15 cellular contexts compared by ENCODE assay signal in genomic region chr10:46020344-46020656, GRCh38. TPM values are rescaled to one million over a fixed set of nuclear protein-coding genes. Genes with fewer than 3 reads are reported as not detected.
DNase-seq lines count a peak whose midpoint lies in the region; ATAC-seq and TF ChIP-seq lines count a peak whose summit lies in the region.
"Had no signal": no experiment of that assay in that cellular context is flagged by ENCODE, and none has a peak within 500 bp of the region (broad histone marks: within the 10 kb centered on the region; RNA-seq: fewer than 3 reads in every experiment).

No MANE protein-coding gene starts in this region.

- H3K27me3 Mint-ChIP-seq in CD4-positive, alpha-beta T cell, result no peaks in the 10 kb centered on the region
- H3K27me3 Mint-ChIP-seq: activated CD8-positive, alpha-beta memory T cell treated with anti-CD3 and anti-CD28 coated beads, Interleukin-2, amount 10 ng/mL, durations not matched to agents 7 days and 5 days had no signal

- peak overlapping the region; percentile 32 for H3K4me3 Mint-ChIP-seq in CD4-positive, alpha-beta T cell
- H3K4me3 Mint-ChIP-seq: activated CD8-positive, alpha-beta memory T cell treated with anti-CD3 and anti-CD28 coated beads, Interleukin-2, amount 10 ng/mL, durations not matched to agents 7 days and 5 days; T-helper 1 cell treated with Interleukin-12 subunit alpha and Interleukin-12 subunit beta and Interleukin-4 antibody, amounts not matched to agents 30 μg/mL and 1 μg/mL, for 36 hours had no signal

- H3K36me3 ChIP-seq in Peyer's patch (peaks cover 0 to 12% (median 0%) of the 10 kb centered on the region in 3 donors), heart left ventricle (peaks cover 0 to 21% (median 11%) of the 10 kb centered on the region in 9 donors), parathyroid adenoma (ENCODE audit: control insufficient read depth, insufficient read depth, low read length) (no peaks in the 10 kb centered on the region)

- H3K36me3 Mint-ChIP-seq in CD4-positive, alpha-beta T cell (ENCODE audit: low read depth), result peaks cover 18% of the 10 kb centered on the region

- no peak overlapping the region for H3K9ac ChIP-seq in parathyroid adenoma

- POLR2A ChIA-PET in CD4-positive, alpha-beta T cell (lab: Charles Lee), result interaction anchor here (1.7 to 2.9 kb wide), 2 partner anchors 9 to 16 kb away, joined by 4 to 16 read pairs; partner anchors contain the start of gene NCOA4

- no peak overlapping the region for H3K27ac ChIP-seq in CD4-positive, alpha-beta T cell (ENCODE audit: low read depth, low read length)
- peak overlapping the region in 3 of 4 donors; percentile 37 to 73 (median 57) for H3K27ac ChIP-seq in Peyer's patch
- H3K27ac ChIP-seq in heart left ventricle, result peak overlapping the region; percentile 36 to 94 (median 85)
- H3K27ac ChIP-seq in parathyroid adenoma, result no peak overlapping the region
- H3K27ac ChIP-seq: vagina had no signal

- peaks cover 54% of the 10 kb centered on the region for H3K79me2 ChIP-seq in parathyroid adenoma

- no peaks in the 10 kb centered on the region for H3K27me3 ChIP-seq in CD4-positive, alpha-beta T cell (ENCODE audit: control insufficient read depth, insufficient read depth, low read length)
- H3K27me3 ChIP-seq in Peyer's patch (no peaks in the 10 kb centered on the region), heart left ventricle (no peaks in the 10 kb centered on the region), parathyroid adenoma (ENCODE audit: control insufficient read depth, insufficient read depth, low read length) (no peaks in the 10 kb centered on the region)
- H3K27me3 ChIP-seq: vagina had no signal

- peak overlapping the region; percentile 75 for H3K27ac Mint-ChIP-seq in CD4-positive, alpha-beta T cell

- peak overlapping the region; percentile 27 for H3K4me2 ChIP-seq in parathyroid adenoma (ENCODE audit: low read length)

- H3K4me3 ChIP-seq in Peyer's patch, result peak overlapping the region in 2 of 4 donors; percentile 19 to 23
- peak overlapping the region in 8 of 12 donors; percentile 6 to 73 (median 26) for H3K4me3 ChIP-seq in heart left ventricle
- no peak overlapping the region for H3K4me3 ChIP-seq in parathyroid adenoma (ENCODE audit: low read depth, low read length)
- H3K4me3 ChIP-seq: HAP-1, vagina had no signal

- H3K9me3 Mint-ChIP-seq in CD4-positive, alpha-beta T cell, result no peaks in the 10 kb centered on the region
- H3K9me3 Mint-ChIP-seq: T-helper 1 cell treated with Interleukin-12 subunit alpha and Interleukin-12 subunit beta and Interleukin-4 antibody, amounts not matched to agents 30 μg/mL and 1 μg/mL, for 36 hours had no signal

- H3K4me1 ChIP-seq in Peyer's patch (peaks cover 0 to 80% (median 9%) of the 10 kb centered on the region in 4 donors), heart left ventricle (peaks cover 0 to 94% (median 80%) of the 10 kb centered on the region in 12 donors), parathyroid adenoma (peaks cover 17% of the 10 kb centered on the region)

- ATAC-seq in CD4-positive, alpha-beta T cell (ENCODE audit: poor library complexity), result no peak
- peak; percentile 11 to 33 (median 29) for ATAC-seq in heart left ventricle
- ATAC-seq in GM19463 (IDR thresholded peaks at IDR 0.05; ENCODE audit: unreplicated experiment), result no peak
- ATAC-seq: activated CD8-positive, alpha-beta memory T cell treated with anti-CD3 and anti-CD28 coated beads, Interleukin-2, amount 10 ng/mL, durations not matched to agents 7 days and 5 days had no signal

- intact Hi-C loops in CD4-positive, alpha-beta T cell (cut with DNase I, micrococcal nuclease), result no loop called here
- intact Hi-C loops in heart left ventricle (cut with DNase I), result loop anchor here in 6 of 10 donors (10.0 kb wide), 3 partner anchors 45 to 1025 kb away; partner anchors contain the start of genes TIMM23 (in 6 of the 6) and ZNF22 (in 1 of the 6)

- no peak for DNase-seq in CD4-positive, alpha-beta T cell
- DNase-seq in Peyer's patch (no peak), heart left ventricle (no peak), DMS53 treated with DMSO at 0.1 percent for 48 hours (lab: John Stamatoyannopoulos, UW; ENCODE audit: unreplicated experiment) (no peak), SHP77 treated with DMSO at 0.1 percent for 48 hours (lab: John Stamatoyannopoulos, UW) (no peak), NOMO-1 treated with DMSO at 0.1 percent for 48 hours (lab: John Stamatoyannopoulos, UW; ENCODE audit: unreplicated experiment) (no peak)
- DNase-seq: activated CD8-positive, alpha-beta memory T cell treated with anti-CD3 and anti-CD28 coated beads, Interleukin-2, amount 10 ng/mL, durations not matched to agents 7 days and 5 days; NCI-H2029 treated with DMSO at 0.1 percent for 48 hours; NK-92 treated with Interleukin-12 subunit alpha and Interleukin-12 subunit beta, amount 100 ng/mL, for 24 hours had no signal

- no peak for TF ChIP-seq CTCF in CD4-positive, alpha-beta T cell (IDR thresholded peaks at IDR 0.05)
- no peak for TF ChIP-seq CTCF in Peyer's patch (IDR thresholded peaks at IDR 0.05)
- TF ChIP-seq CTCF in heart left ventricle (IDR thresholded peaks at IDR 0.05), result no peak
- no peak for TF ChIP-seq CTCF in parathyroid adenoma (IDR thresholded peaks at IDR 0.05)

- no peak for TF ChIP-seq POLR2A in Peyer's patch (IDR thresholded peaks at IDR 0.05)
- no peak for TF ChIP-seq POLR2A in heart left ventricle (IDR thresholded peaks at IDR 0.05)

- 32 to 49% (median 38%) methylated on average over 3 of the region's 3 CpGs for WGBS in heart left ventricle, 4 donors

- peaks cover 83% of the 10 kb centered on the region for H3K4me1 Mint-ChIP-seq in CD4-positive, alpha-beta T cell (ENCODE audit: low read depth)

- no peak overlapping the region for H2AFZ ChIP-seq in parathyroid adenoma

- no peaks in the 10 kb centered on the region for H3K9me3 ChIP-seq in CD4-positive, alpha-beta T cell (ENCODE audit: control insufficient read depth, low read length)
- H3K9me3 ChIP-seq in Peyer's patch (no peaks in the 10 kb centered on the region), heart left ventricle (no peaks in the 10 kb centered on the region), parathyroid adenoma (ENCODE audit: control insufficient read depth, low read length) (no peaks in the 10 kb centered on the region)
- H3K9me3 ChIP-seq: HAP-1, vagina had no signal

- CTCF ChIA-PET in CD4-positive, alpha-beta T cell (lab: Charles Lee), result interaction anchor here (0.8 kb wide), 1 partner anchor 8 kb away, joined by 3 read pairs; no protein-coding TSS in a partner anchor

RNA-seq across cellular contexts. Expression of gene NCOA4, which starts 10.1 kb away (rescaled TPM):
- total RNA-seq in CD4-positive, alpha-beta T cell, result 10 to 100 TPM; 41.0 to 42.9 TPM
- total RNA-seq in Peyer's patch (100 to 1,000 TPM; 110 to 351 (median 184) TPM), heart left ventricle (100 to 1,000 TPM; 187 to 296 (median 256) TPM)
- 100 to 1,000 TPM in 1 of 2 donors, 10 to 100 TPM in 1; 55.1 to 109 TPM for polyA plus RNA-seq in heart left ventricle

RNA-seq across cellular contexts. Expression of gene MSMB, which starts 25.8 kb away (rescaled TPM):
- not detected for total RNA-seq in CD4-positive, alpha-beta T cell
- total RNA-seq in Peyer's patch, result not detected
- total RNA-seq in heart left ventricle, result not detected
- not detected for polyA plus RNA-seq in heart left ventricle
- total RNA-seq: activated CD8-positive, alpha-beta memory T cell treated with anti-CD3 and anti-CD28 coated beads, Interleukin-2, amount 10 ng/mL, durations not matched to agents 7 days and 5 days; pulmonary artery endothelial cell; vagina had no signal

RNA-seq across cellular contexts. Expression of gene TIMM23, which starts 48.0 kb away (rescaled TPM):
- total RNA-seq in CD4-positive, alpha-beta T cell, result 10 to 100 TPM; 32.2 to 32.9 TPM
- total RNA-seq in Peyer's patch (10 to 100 TPM; 24.5 to 62.2 (median 43.5) TPM), heart left ventricle (100 to 1,000 TPM in 2 of 9 donors, 10 to 100 TPM in 7; 73.9 to 111 (median 83.5) TPM)
- 100 to 1,000 TPM; 118 to 123 TPM for polyA plus RNA-seq in heart left ventricle

Comparison
In these comparisons a context has a peak if more than half of its experiments do, and no peak if none do; other contexts are left out.
1. ATAC-seq: peak in heart left ventricle (4 of 4); none in CD4-positive, alpha-beta T cell (single experiment) and GM19463 (single experiment).
2. H3K27ac ChIP-seq: peak in Peyer's patch (3 of 4) and heart left ventricle (12 of 12); none in CD4-positive, alpha-beta T cell (single experiment) and parathyroid adenoma (single experiment).
3. intact Hi-C loops: an anchor here in heart left ventricle (10.0 kb wide); none called in CD4-positive, alpha-beta T cell.